ENCODE assay signal across 1 cellular context in the genomic region with DNA sequence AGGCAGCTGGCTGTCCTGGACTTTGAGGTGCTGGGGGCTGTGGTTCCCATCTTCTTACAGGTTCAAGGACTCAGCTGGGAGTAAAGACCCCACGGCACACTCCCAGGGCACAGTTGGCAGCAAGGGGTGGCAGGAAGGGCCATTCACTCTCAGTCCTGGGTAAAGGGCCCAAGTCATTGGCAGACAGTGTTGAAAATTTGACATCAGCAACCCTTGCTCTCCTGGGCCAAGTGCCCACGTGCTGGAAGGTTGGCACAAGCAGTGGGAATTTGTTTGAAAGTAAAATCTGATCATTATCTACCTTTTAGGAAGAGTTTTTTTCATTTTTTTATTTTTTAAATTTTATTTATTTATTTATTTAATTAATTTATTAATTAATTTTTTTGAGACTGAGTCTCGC.
TF ChIP-seq lines count a peak whose summit lies in the region.

No MANE protein-coding gene starts in this region.

TF ChIP-seq in HepG2, 621 proteins besides CTCF, POLR2A, EP300 and RAD21 (continued from another document):
- TF ChIP-seq, protein P1, sequence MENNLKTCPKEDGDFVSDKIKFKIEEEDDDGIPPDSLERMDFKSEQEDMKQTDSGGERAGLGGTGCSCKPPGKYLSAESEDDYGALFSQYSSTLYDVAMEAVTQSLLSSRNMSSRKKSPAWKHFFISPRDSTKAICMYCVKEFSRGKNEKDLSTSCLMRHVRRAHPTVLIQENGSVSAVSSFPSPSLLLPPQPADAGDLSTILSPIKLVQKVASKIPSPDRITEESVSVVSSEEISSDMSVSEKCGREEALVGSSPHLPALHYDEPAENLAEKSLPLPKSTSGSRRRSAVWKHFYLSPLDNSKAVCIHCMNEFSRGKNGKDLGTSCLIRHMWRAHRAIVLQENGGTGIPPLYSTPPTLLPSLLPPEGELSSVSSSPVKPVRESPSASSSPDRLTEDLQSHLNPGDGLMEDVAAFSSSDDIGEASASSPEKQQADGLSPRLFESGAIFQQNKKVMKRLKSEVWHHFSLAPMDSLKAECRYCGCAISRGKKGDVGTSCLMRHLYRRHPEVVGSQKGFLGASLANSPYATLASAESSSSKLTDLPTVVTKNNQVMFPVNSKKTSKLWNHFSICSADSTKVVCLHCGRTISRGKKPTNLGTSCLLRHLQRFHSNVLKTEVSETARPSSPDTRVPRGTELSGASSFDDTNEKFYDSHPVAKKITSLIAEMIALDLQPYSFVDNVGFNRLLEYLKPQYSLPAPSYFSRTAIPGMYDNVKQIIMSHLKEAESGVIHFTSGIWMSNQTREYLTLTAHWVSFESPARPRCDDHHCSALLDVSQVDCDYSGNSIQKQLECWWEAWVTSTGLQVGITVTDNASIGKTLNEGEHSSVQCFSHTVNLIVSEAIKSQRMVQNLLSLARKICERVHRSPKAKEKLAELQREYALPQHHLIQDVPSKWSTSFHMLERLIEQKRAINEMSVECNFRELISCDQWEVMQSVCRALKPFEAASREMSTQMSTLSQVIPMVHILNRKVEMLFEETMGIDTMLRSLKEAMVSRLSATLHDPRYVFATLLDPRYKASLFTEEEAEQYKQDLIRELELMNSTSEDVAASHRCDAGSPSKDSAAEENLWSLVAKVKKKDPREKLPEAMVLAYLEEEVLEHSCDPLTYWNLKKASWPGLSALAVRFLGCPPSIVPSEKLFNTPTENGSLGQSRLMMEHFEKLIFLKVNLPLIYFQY (CRISPR knock-in tag; IDR thresholded peaks at IDR 0.05; ENCODE audit: borderline replicate concordance) = no peak
- no peak for TF ChIP-seq ZNF335 (CRISPR knock-in tag; IDR thresholded peaks at IDR 0.05)
- no peak for TF ChIP-seq ARNTL (CRISPR knock-in tag; IDR thresholded peaks at IDR 0.05)
- no peak for TF ChIP-seq REL (CRISPR knock-in tag; conservative IDR thresholded peaks at IDR 0.05)
- TF ChIP-seq, protein P2, sequence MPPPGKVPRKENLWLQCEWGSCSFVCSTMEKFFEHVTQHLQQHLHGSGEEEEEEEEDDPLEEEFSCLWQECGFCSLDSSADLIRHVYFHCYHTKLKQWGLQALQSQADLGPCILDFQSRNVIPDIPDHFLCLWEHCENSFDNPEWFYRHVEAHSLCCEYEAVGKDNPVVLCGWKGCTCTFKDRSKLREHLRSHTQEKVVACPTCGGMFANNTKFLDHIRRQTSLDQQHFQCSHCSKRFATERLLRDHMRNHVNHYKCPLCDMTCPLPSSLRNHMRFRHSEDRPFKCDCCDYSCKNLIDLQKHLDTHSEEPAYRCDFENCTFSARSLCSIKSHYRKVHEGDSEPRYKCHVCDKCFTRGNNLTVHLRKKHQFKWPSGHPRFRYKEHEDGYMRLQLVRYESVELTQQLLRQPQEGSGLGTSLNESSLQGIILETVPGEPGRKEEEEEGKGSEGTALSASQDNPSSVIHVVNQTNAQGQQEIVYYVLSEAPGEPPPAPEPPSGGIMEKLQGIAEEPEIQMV (CRISPR knock-in tag; IDR thresholded peaks at IDR 0.05; ENCODE audit: low read depth) = no peak
- no peak for TF ChIP-seq KLF12 (CRISPR knock-in tag; IDR thresholded peaks at IDR 0.05; ENCODE audit: borderline replicate concordance)
- TF ChIP-seq CAMTA2 (CRISPR knock-in tag; IDR thresholded peaks at IDR 0.05; ENCODE audit: borderline replicate concordance) = no peak
- TF ChIP-seq ZFP36 (IDR thresholded peaks at IDR 0.05; ENCODE audit: borderline replicate concordance, low read depth, low read length, partially characterized antibody) = no peak
- TF ChIP-seq, protein P3, sequence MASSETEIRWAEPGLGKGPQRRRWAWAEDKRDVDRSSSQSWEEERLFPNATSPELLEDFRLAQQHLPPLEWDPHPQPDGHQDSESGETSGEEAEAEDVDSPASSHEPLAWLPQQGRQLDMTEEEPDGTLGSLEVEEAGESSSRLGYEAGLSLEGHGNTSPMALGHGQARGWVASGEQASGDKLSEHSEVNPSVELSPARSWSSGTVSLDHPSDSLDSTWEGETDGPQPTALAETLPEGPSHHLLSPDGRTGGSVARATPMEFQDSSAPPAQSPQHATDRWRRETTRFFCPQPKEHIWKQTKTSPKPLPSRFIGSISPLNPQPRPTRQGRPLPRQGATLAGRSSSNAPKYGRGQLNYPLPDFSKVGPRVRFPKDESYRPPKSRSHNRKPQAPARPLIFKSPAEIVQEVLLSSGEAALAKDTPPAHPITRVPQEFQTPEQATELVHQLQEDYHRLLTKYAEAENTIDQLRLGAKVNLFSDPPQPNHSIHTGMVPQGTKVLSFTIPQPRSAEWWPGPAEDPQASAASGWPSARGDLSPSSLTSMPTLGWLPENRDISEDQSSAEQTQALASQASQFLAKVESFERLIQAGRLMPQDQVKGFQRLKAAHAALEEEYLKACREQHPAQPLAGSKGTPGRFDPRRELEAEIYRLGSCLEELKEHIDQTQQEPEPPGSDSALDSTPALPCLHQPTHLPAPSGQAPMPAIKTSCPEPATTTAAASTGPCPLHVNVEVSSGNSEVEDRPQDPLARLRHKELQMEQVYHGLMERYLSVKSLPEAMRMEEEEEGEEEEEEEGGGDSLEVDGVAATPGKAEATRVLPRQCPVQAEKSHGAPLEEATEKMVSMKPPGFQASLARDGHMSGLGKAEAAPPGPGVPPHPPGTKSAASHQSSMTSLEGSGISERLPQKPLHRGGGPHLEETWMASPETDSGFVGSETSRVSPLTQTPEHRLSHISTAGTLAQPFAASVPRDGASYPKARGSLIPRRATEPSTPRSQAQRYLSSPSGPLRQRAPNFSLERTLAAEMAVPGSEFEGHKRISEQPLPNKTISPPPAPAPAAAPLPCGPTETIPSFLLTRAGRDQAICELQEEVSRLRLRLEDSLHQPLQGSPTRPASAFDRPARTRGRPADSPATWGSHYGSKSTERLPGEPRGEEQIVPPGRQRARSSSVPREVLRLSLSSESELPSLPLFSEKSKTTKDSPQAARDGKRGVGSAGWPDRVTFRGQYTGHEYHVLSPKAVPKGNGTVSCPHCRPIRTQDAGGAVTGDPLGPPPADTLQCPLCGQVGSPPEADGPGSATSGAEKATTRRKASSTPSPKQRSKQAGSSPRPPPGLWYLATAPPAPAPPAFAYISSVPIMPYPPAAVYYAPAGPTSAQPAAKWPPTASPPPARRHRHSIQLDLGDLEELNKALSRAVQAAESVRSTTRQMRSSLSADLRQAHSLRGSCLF (CRISPR knock-in tag; IDR thresholded peaks at IDR 0.05; ENCODE audit: borderline replicate concordance) = no peak
- no peak for TF ChIP-seq KDM5B (CRISPR knock-in tag; IDR thresholded peaks at IDR 0.05; ENCODE audit: borderline replicate concordance)
- TF ChIP-seq ZZZ3 (CRISPR knock-in tag; IDR thresholded peaks at IDR 0.05; ENCODE audit: borderline replicate concordance) = no peak
- TF ChIP-seq KLF15 (CRISPR knock-in tag; IDR thresholded peaks at IDR 0.05; ENCODE audit: borderline replicate concordance) = no peak
- no peak for TF ChIP-seq ZKSCAN1 (IDR thresholded peaks at IDR 0.05; ENCODE audit: low read length)
- TF ChIP-seq ISX (CRISPR knock-in tag; conservative IDR thresholded peaks at IDR 0.05) = no peak
- TF ChIP-seq MBD4 (IDR thresholded peaks at IDR 0.05; ENCODE audit: borderline replicate concordance, low read length) = no peak
